Comparison of ENCODE assay signal across 8 cellular contexts in the genomic region with DNA sequence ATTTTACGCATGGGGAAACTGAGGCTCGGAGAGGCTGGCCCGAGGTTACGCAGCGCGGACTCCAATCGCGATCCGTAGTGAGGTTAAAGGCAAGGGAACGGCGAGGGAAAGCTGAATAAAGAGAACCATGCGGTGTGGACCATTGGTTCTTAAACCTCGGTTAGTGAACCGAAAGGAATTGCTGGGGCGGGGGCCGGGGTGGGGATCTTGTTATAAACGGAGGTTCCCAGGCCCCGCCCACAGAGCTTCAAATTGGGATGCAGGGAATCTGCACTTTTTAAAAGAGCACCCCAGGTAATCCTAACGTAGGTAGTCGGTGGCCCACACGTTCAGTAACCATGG. TPM values are rescaled to one million over a fixed set of nuclear protein-coding genes. Genes with fewer than 3 reads are reported as not detected.
DNase-seq lines count a peak whose midpoint lies in the region; ATAC-seq, FAIRE-seq and TF ChIP-seq lines count a peak whose summit lies in the region.

No MANE protein-coding gene starts in this region.

- 0 out of 2 replicates have a peak overlapping the region, but pooled peaks have one; percentile 75 for H2AFZ ChIP-seq in Karpas-422 (ENCODE audit: low read length)
- peak overlapping the region; percentile 99 for H2AFZ ChIP-seq in K562 (ENCODE audit: low read depth, low read length)

- H3K4me1 Mint-ChIP-seq in Caco-2 (ENCODE audit: low read depth, unreplicated experiment) (peaks cover 18% of the 10 kb centered on the region), memory B cell (peaks cover 17% of the 10 kb centered on the region)

- H3K4me3 Mint-ChIP-seq in Caco-2 (ENCODE audit: unreplicated experiment) (peak overlapping the region; percentile 91), memory B cell (peak overlapping the region; percentile 97)

- FAIRE-seq in K562 (lab: Jason Lieb, UNC) = no peak

- CTCF ChIA-PET in Caco-2 (lab: Charles Lee) (no interaction called here), K562 (lab: Yijun Ruan, JAX; ENCODE audit: low intra/inter-chr PET ratio) (no interaction called here)

- no peak for TF ChIP-seq POLR2A in K562 (conservative IDR thresholded peaks at IDR 0.05)
- no peak for TF ChIP-seq POLR2A in vagina (IDR thresholded peaks at IDR 0.05)

- no peak for TF ChIP-seq EP300 in K562 (IDR thresholded peaks at IDR 0.05; ENCODE audit: low read length)

- H3K27me3 ChIP-seq in Caco-2 (replicated peaks; ENCODE audit: control insufficient read depth, insufficient read depth, low read length) = no peaks in the 10 kb centered on the region
- no peaks in the 10 kb centered on the region for H3K27me3 ChIP-seq in Karpas-422 (ENCODE audit: low read length)
- H3K27me3 ChIP-seq in K562 (ENCODE audit: control insufficient read depth in 2 of 2, insufficient read depth in 2 of 2, low read length in 2 of 2) = no peaks in the 10 kb centered on the region
- no peaks in the 10 kb centered on the region for H3K27me3 ChIP-seq in vagina

- H3K4me2 ChIP-seq in Karpas-422 (ENCODE audit: low read depth, low read length, poor library complexity, severe bottlenecking) (peak overlapping the region; percentile 76), K562 (ENCODE audit: insufficient read depth, low read length) (peak overlapping the region; percentile 96)

- no peak for TF ChIP-seq CTCF in Caco-2 (IDR thresholded peaks at IDR 0.05; ENCODE audit: insufficient read depth in 1 of 2, low read depth in 1 of 2, low read length in 1 of 2, severe bottlenecking in 1 of 2, unreplicated experiment in 1 of 2)
- no peak for TF ChIP-seq CTCF in K562 (IDR thresholded peaks at IDR 0.05 in 2 of 3, conservative IDR thresholded peaks at IDR 0.05 in 1 of 3; ENCODE audit: insufficient read depth in 2 of 3, low read depth in 1 of 3, low read length in 3 of 3)
- TF ChIP-seq CTCF in vagina (IDR thresholded peaks at IDR 0.05) = no peak

- no peak for TF ChIP-seq RAD21 in K562 (CRISPR knock-in tag; conservative IDR thresholded peaks at IDR 0.05 in 1 of 2, IDR thresholded peaks at IDR 0.05 in 1 of 2)

- intact Hi-C loops in Caco-2 (cut with micrococcal nuclease; ENCODE audit: unreplicated experiment) (loop anchor here (10.0 kb wide), 1 partner anchor 166 kb away; a partner anchor contains a TSS), K562 (cut with micrococcal nuclease) (no loop called here), vagina (cut with DNase I) (loop anchor here (5.0 kb wide), 1 partner anchor 164 kb away; a partner anchor contains a TSS)

- H3K9me3 Mint-ChIP-seq in Caco-2 (ENCODE audit: unreplicated experiment) (no peaks in the 10 kb centered on the region), memory B cell (peaks cover 2% of the 10 kb centered on the region)

- H3K9me1 ChIP-seq in K562 (ENCODE audit: control insufficient read depth, insufficient read depth, low read length) = no peaks in the 10 kb centered on the region

- in situ Hi-C loops in K562 (cut with MboI) = no loop called here

- H3K36me3 ChIP-seq in Caco-2 (ENCODE audit: control insufficient read depth, insufficient read depth, low read length) = 0 out of 2 replicates have a peak, but pooled peaks cover 1% of the 10 kb centered on the region
- no peaks in the 10 kb centered on the region for H3K36me3 ChIP-seq in Karpas-422 (ENCODE audit: insufficient read depth, low read length)
- H3K36me3 ChIP-seq in K562 (ENCODE audit: control insufficient read depth, insufficient read depth, low read length) = peaks cover 25% of the 10 kb centered on the region
- peaks cover 0 to 10% of the 10 kb centered on the region in 2 donors for H3K36me3 ChIP-seq in vagina

- 2% methylated on average over 21 of the region's 21 CpGs for WGBS in K562 (ENCODE audit: insufficient coverage, low coverage, missing lambda C conversion rate)

- peaks cover 29% of the 10 kb centered on the region for H3K79me2 ChIP-seq in Karpas-422 (ENCODE audit: low read length)
- peaks cover 62% of the 10 kb centered on the region for H3K79me2 ChIP-seq in K562 (ENCODE audit: control insufficient read depth, insufficient read depth, low read length)

- POLR2A ChIA-PET in Caco-2 (lab: Charles Lee) (interaction anchor here (0.6 to 1.0 kb wide), 3 partner anchors 19 to 28 kb away, joined by 3 read pairs; no protein-coding TSS in a partner anchor), K562 (lab: Yijun Ruan, JAX) (interaction anchor here (0.6 to 1.2 kb wide), 7 partner anchors 9 to 1154 kb away, joined by 3 to 4 read pairs (median 3); no protein-coding TSS in a partner anchor)

- H3K4me3 ChIP-seq in Caco-2 (ENCODE audit: low read depth, low read length) (peak overlapping the region; percentile 97), Karpas-422 (ENCODE audit: low read length) (peak overlapping the region; percentile 94), K562 (peak overlapping the region; percentile 68), vagina (peak overlapping the region; percentile 85 to 99)

- H3K9me2 ChIP-seq in Karpas-422 (replicated peaks; ENCODE audit: insufficient read depth, low read length) = no peaks in the 10 kb centered on the region

- no peak for DNase-seq in Caco-2
- no peak for DNase-seq in Karpas-422
- peak in 2 of 4 experiments; percentile 34 to 47 for DNase-seq in K562 (ENCODE audit: extremely low read depth in 1 of 4, low spot score in 3 of 4)
- DNase-seq in memory B cell (ENCODE audit: low spot score in 2 of 2) = no peak
- DNase-seq in vagina (ENCODE audit: extremely low spot score in 2 of 2) = no peak
- no peak for DNase-seq in DMS153 (lab: John Stamatoyannopoulos, UW)
- DNase-seq in NCI-H1930 (lab: John Stamatoyannopoulos, UW) = no peak

- H3K27ac ChIP-seq in Karpas-422 (ENCODE audit: low read length) (no peak overlapping the region), K562 (ENCODE audit: extremely low read depth, low read depth, low read length) (peak overlapping the region; percentile 67), vagina (peak overlapping the region; percentile 77)

- no peaks in the 10 kb centered on the region for H3K27me3 Mint-ChIP-seq in Caco-2 (ENCODE audit: insufficient read depth, unreplicated experiment)
- H3K27me3 Mint-ChIP-seq in memory B cell = no peaks in the 10 kb centered on the region

- H3K9me3 ChIP-seq in Caco-2 (no peaks in the 10 kb centered on the region), Karpas-422 (ENCODE audit: low read length) (no peaks in the 10 kb centered on the region), K562 (replicated peaks; ENCODE audit: control insufficient read depth, insufficient read depth, low read depth, low read length) (no peaks in the 10 kb centered on the region), vagina (no peaks in the 10 kb centered on the region)

- no peak for ATAC-seq in K562
- no peak for ATAC-seq in memory B cell (ENCODE audit: low read depth)
- ATAC-seq in HG03469 (IDR thresholded peaks at IDR 0.05; ENCODE audit: unreplicated experiment) = no peak

- H3K9ac ChIP-seq in Karpas-422 (ENCODE audit: low read length) (peak overlapping the region; percentile 86), K562 (ENCODE audit: insufficient read depth in 1 of 2, low read depth in 2 of 2, low read length in 2 of 2) (peak overlapping the region; percentile 80 to 99)

- H3K27ac Mint-ChIP-seq in Caco-2 (ENCODE audit: unreplicated experiment) = peak overlapping the region; percentile 88
- peak overlapping the region; percentile 47 for H3K27ac Mint-ChIP-seq in memory B cell

- H4K20me1 ChIP-seq in Karpas-422 (ENCODE audit: insufficient read depth, low read depth, low read length) (no peaks in the 10 kb centered on the region), K562 (replicated peaks; ENCODE audit: control insufficient read depth, insufficient read depth, low read length) (0 out of 2 replicates have a peak, but pooled peaks cover 9% of the 10 kb centered on the region)

- no TSS peak for BruUV-seq in Caco-2 (replicated peaks; lab: Mats Ljungman, UMichigan)
- TSS peak; percentile 60 for BruUV-seq in K562 (replicated peaks; lab: Mats Ljungman, UMichigan)

- H3K4me1 ChIP-seq in Caco-2 (peaks cover 17% of the 10 kb centered on the region), Karpas-422 (ENCODE audit: low read length) (peaks cover 15% of the 10 kb centered on the region), K562 (replicated peaks in 1 of 2; ENCODE audit: control insufficient read depth in 2 of 2, insufficient read depth in 2 of 2, low read length in 2 of 2) (peaks cover 37 to 51% of the 10 kb centered on the region in 2 experiments; a peak in 4 of 5 replicates), vagina (peaks cover 27% of the 10 kb centered on the region)

- H3K36me3 Mint-ChIP-seq in Caco-2 (ENCODE audit: insufficient read depth, unreplicated experiment) (peaks cover 25% of the 10 kb centered on the region), memory B cell (peaks cover 10% of the 10 kb centered on the region)

RNA-seq across cellular contexts. Expression of a gene that starts 0.5 kb away (rescaled TPM):
- total RNA-seq in Caco-2 (2022) = 1.7 and 2.0 TPM in 2 replicates
- total RNA-seq in Karpas-422 (2014; rRNA removed; shearing (Covaris generic); ENCODE audit: low replicate concordance) = 1.3 and 4.9 TPM in 2 replicates
- 18.2 and 23.3 TPM in 2 replicates for total RNA-seq in K562 (2011; cell fraction: chromatin; rRNA removed; ENCODE audit: low replicate concordance)
- 13.7 and 15.2 TPM in 2 replicates for total RNA-seq in K562 (2011; cell fraction: nucleolus; rRNA removed)
- total RNA-seq in K562 (2011; cell fraction: nucleoplasm; rRNA removed) = 13.3 and 25.6 TPM in 2 replicates
- total RNA-seq in K562 (2014; rRNA removed) = 4.9 and 6.4 TPM in 2 replicates
- 5.4 and 5.7 TPM in 2 replicates for total RNA-seq in K562 (2014; rRNA removed; fragmentation: Illumina TruSeq; extraction: Trizol)
- 5.3 and 5.6 TPM in 2 replicates for total RNA-seq in K562 (2015; rRNA removed; fragmentation: Illumina TruSeq; extraction: Trizol)
- 6.2 and 7.3 TPM in 2 replicates for total RNA-seq in K562 (2021)
- polyA plus RNA-seq in K562 (2011; rRNA removed) = 8.8 and 10.1 TPM in 2 replicates
- 5.8 and 10.0 TPM in 2 replicates for polyA plus RNA-seq in K562 (2011; cell fraction: cytosol; rRNA removed)
- 13.9 and 14.2 TPM in 2 replicates for polyA plus RNA-seq in K562 (2011; cell fraction: nucleus; rRNA removed)
- polyA plus RNA-seq in K562 (2012) = 4.5 and 5.6 TPM in 2 replicates
- polyA plus RNA-seq in K562 (2014; fragmentation: Illumina TruSeq; extraction: Trizol) = 7.8 and 9.2 TPM in 2 replicates
- 10 to 100 TPM in 1 of 2 experiments, 1 to 10 TPM in 1; 9.6 to 12.2 TPM for polyA plus RNA-seq in K562 (2014; fragmentation: Nextera tagmentation; extraction: Ambion mirVana)
- polyA plus RNA-seq in K562 (2014; rRNA removed) = 4.7 and 5.2 TPM in 2 replicates
- 11.1 and 11.2 TPM in 2 replicates for polyA minus RNA-seq in K562 (2011; rRNA and poly(A)+ RNA removed)
- polyA minus RNA-seq in K562 (2011; cell fraction: cytosol; rRNA and poly(A)+ RNA removed) = 3.5 and 10.8 TPM in 2 replicates
- 12.0 and 14.2 TPM in 2 replicates for polyA minus RNA-seq in K562 (2011; cell fraction: nucleus; rRNA and poly(A)+ RNA removed)
- 19.2 TPM for total RNA-seq in vagina

RNA-seq across cellular contexts. Expression of a gene that starts 0.6 kb away (rescaled TPM):
- total RNA-seq in Caco-2 (2022) (29.3 and 31.4 TPM in 2 replicates), K562 (2014; rRNA removed) (31.9 and 33.7 TPM in 2 replicates), K562 (2014; rRNA removed; fragmentation: Illumina TruSeq; extraction: Trizol) (44.8 and 54.8 TPM in 2 replicates), K562 (2015; rRNA removed; fragmentation: Illumina TruSeq; extraction: Trizol) (53.1 and 53.4 TPM in 2 replicates), K562 (2021) (35.8 and 38.2 TPM in 2 replicates), vagina (7.9 TPM)
- 1.8 and 3.6 TPM in 2 replicates for total RNA-seq in Karpas-422 (2014; rRNA removed; shearing (Covaris generic); ENCODE audit: low replicate concordance)
- 52.3 and 57.2 TPM in 2 replicates for total RNA-seq in K562 (2011; cell fraction: chromatin; rRNA removed; ENCODE audit: low replicate concordance)
- total RNA-seq in K562 (2011; cell fraction: nucleolus; rRNA removed) = 32.2 and 36.4 TPM in 2 replicates
- 42.1 and 46.4 TPM in 2 replicates for total RNA-seq in K562 (2011; cell fraction: nucleoplasm; rRNA removed)
- polyA plus RNA-seq in K562 (2011; rRNA removed) (15.4 and 22.4 TPM in 2 replicates), K562 (2014; fragmentation: Illumina TruSeq; extraction: Trizol) (43.0 and 57.6 TPM in 2 replicates), K562 (2014; fragmentation: Nextera tagmentation; extraction: Ambion mirVana) (10 to 100 TPM; 39.3 to 50.9 TPM), K562 (2014; rRNA removed) (38.6 and 48.6 TPM in 2 replicates)
- 9.7 and 11.0 TPM in 2 replicates for polyA plus RNA-seq in K562 (2011; cell fraction: cytosol; rRNA removed)
- 15.8 and 17.5 TPM in 2 replicates for polyA plus RNA-seq in K562 (2011; cell fraction: nucleus; rRNA removed)
- polyA plus RNA-seq in K562 (2012) = 18.9 and 30.8 TPM in 2 replicates
- 26.5 and 31.7 TPM in 2 replicates for polyA minus RNA-seq in K562 (2011; rRNA and poly(A)+ RNA removed)
- 12.3 and 13.9 TPM in 2 replicates for polyA minus RNA-seq in K562 (2011; cell fraction: cytosol; rRNA and poly(A)+ RNA removed)
- 10.8 and 15.9 TPM in 2 replicates for polyA minus RNA-seq in K562 (2011; cell fraction: nucleus; rRNA and poly(A)+ RNA removed)
